Comparison of ENCODE assay signal across 16 cellular contexts in the genomic region with DNA sequence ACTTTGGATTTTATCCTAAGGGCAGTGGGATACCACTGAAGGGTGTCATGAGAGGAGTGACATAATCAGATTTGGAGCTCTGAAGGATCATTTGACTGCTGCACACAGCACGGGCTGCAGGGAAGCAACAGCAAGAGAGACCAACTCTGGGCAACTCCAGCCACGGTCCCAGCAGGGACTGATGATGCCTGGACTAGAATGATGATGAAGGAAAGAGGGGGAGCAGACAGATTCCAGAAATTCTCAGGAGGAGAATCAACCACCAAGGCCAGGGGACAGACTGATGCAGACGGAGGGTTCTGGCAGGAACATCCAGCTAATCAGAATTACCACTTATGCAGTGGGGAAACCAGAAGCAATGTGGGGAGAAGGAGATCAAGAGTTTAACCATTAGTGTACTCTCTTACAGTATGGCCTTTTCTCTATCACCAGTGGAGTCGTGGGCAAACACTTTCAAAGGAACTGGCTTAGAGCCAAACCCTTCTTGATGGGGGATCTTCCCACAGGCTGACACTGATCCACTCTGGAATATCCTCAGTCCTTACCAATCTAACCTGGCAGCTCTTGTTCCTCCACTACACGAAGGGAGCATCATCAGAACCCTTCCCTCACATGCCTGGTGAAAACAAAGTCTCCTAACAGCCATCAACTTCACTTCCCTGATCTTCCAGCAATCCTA. TPM values are rescaled to one million over a fixed set of nuclear protein-coding genes. Genes with fewer than 3 reads are reported as not detected.
DNase-seq lines count a peak whose midpoint lies in the region; ATAC-seq and TF ChIP-seq lines count a peak whose summit lies in the region.
"Had no signal": no experiment of that assay in that cellular context is flagged by ENCODE, and none has a peak within 500 bp of the region (broad histone marks: within the 10 kb centered on the region; RNA-seq: fewer than 3 reads in every experiment).

No MANE protein-coding gene starts in this region.

- no peaks in the 10 kb centered on the region for H3K9me3 Mint-ChIP-seq in activated T-cell treated with anti-CD3 and anti-CD28 coated beads, Interleukin-2, amount 50 U/mL, for 4 hours
- H3K9me3 Mint-ChIP-seq: memory B cell; T-helper 1 cell treated with Interleukin-12 subunit alpha and Interleukin-12 subunit beta and Interleukin-4 antibody, amounts not matched to agents 30 μg/mL and 1 μg/mL, for 36 hours had no signal

- H3K9me3 ChIP-seq in OCI-LY7 (ENCODE audit: low read length) = no peaks in the 10 kb centered on the region
- H3K9me3 ChIP-seq in mammary epithelial cell (replicated peaks; ENCODE audit: insufficient read depth, low read length) = no peaks in the 10 kb centered on the region
- no peaks in the 10 kb centered on the region for H3K9me3 ChIP-seq in prostate gland
- H3K9me3 ChIP-seq: colonic mucosa, upper lobe of left lung had no signal

- no peaks in the 10 kb centered on the region for H3K27me3 Mint-ChIP-seq in activated T-cell treated with anti-CD3 and anti-CD28 coated beads, Interleukin-2, amount 50 U/mL, for 4 hours (ENCODE audit: low read depth)
- H3K27me3 Mint-ChIP-seq: memory B cell had no signal

- no peak for DNase-seq in activated T-cell treated with anti-CD3 and anti-CD28 coated beads, Interleukin-2, amount 50 U/mL, for 4 hours
- no peak for DNase-seq in activated T-cell treated with anti-CD3 and anti-CD28 coated beads, Interleukin-2, amount 50 U/mL, for 48 hours
- DNase-seq in OCI-LY7 (ENCODE audit: low spot score) (no peak), mammary epithelial cell (no peak), prostate gland (ENCODE audit: low spot score) (no peak), nucleus accumbens (lab: John Stamatoyannopoulos, UW) (no peak), cerebellum (ENCODE audit: low spot score) (no peak)
- DNase-seq in activated CD4-positive, alpha-beta T cell treated with anti-CD3 and anti-CD28 coated beads for 4 hours = no peak
- DNase-seq: activated gamma-delta T cell treated with Interleukin-2 at 50 U/mL for 16 hours, colonic mucosa, NCI-H1092 treated with DMSO at 0.1 percent for 48 hours, NCI-H446 treated with DMSO at 0.1 percent for 48 hours, upper lobe of left lung had no signal

- dilution Hi-C loops in mammary epithelial cell (cut with HindIII; ENCODE audit: low sequenced_read_pairs) = no loop called here

- no peak for TF ChIP-seq POLR2A in prostate gland (IDR thresholded peaks at IDR 0.05)

- H3K4me3 Mint-ChIP-seq in activated T-cell treated with anti-CD3 and anti-CD28 coated beads, Interleukin-2, amount 50 U/mL, for 4 hours = peak overlapping the region; percentile 16
- H3K4me3 Mint-ChIP-seq: memory B cell; T-helper 1 cell treated with Interleukin-12 subunit alpha and Interleukin-12 subunit beta and Interleukin-4 antibody, amounts not matched to agents 30 μg/mL and 1 μg/mL, for 36 hours had no signal

- in situ Hi-C loops in mammary epithelial cell (cut with MboI; ENCODE audit: low sequenced_read_pairs in 2 of 2) = loop anchor here in 1 of 2 donors (25.0 kb wide), 1 partner anchor 348 kb away; a partner anchor contains a TSS

- no TSS peak for BruUV-seq in OCI-LY7 (replicated peaks; lab: Mats Ljungman, UMichigan)
- BruUV-seq in mammary epithelial cell (replicated peaks; lab: Mats Ljungman, UMichigan) = no TSS peak

- H4K20me1 ChIP-seq in OCI-LY7 (ENCODE audit: insufficient read depth, low read length) (peaks cover 7% of the 10 kb centered on the region; the same call in 1 of the 2 replicates), mammary epithelial cell (ENCODE audit: insufficient read depth, low read length) (no peaks in the 10 kb centered on the region)

- H3K36me3 Mint-ChIP-seq in activated T-cell treated with anti-CD3 and anti-CD28 coated beads, Interleukin-2, amount 50 U/mL, for 4 hours (ENCODE audit: insufficient read depth) = peaks cover 34% of the 10 kb centered on the region

- H3K79me2 ChIP-seq in OCI-LY7 (ENCODE audit: insufficient read depth, low read depth, low read length) (peaks cover 62% of the 10 kb centered on the region), mammary epithelial cell (ENCODE audit: insufficient read depth, low read length) (peaks cover 77% of the 10 kb centered on the region)

- H3K27ac ChIP-seq in OCI-LY7 (ENCODE audit: low read depth, low read length, poor library complexity, severe bottlenecking) (no peak overlapping the region), mammary epithelial cell (ENCODE audit: insufficient read depth, low read depth, low read length) (no peak overlapping the region), prostate gland (peak overlapping the region; percentile 21 to 91)
- H3K27ac ChIP-seq: colonic mucosa, upper lobe of left lung had no signal

- no peak overlapping the region for H3K4me3 ChIP-seq in OCI-LY7 (ENCODE audit: low read depth, low read length, poor library complexity, severe bottlenecking)
- H3K4me3 ChIP-seq in mammary epithelial cell (replicated peaks in 1 of 3; ENCODE audit: insufficient read depth in 1 of 3, low read depth in 2 of 3, low read length in 3 of 3) = no peak overlapping the region
- no peak overlapping the region for H3K4me3 ChIP-seq in prostate gland
- H3K4me3 ChIP-seq: colonic mucosa, upper lobe of left lung had no signal

- H3K4me1 Mint-ChIP-seq in activated T-cell treated with anti-CD3 and anti-CD28 coated beads, Interleukin-2, amount 50 U/mL, for 4 hours (ENCODE audit: low read depth) = peaks cover 55% of the 10 kb centered on the region

- H3K27me3 ChIP-seq in mammary epithelial cell (ENCODE audit: insufficient read depth, low read length) (no peaks in the 10 kb centered on the region), prostate gland (replicated peaks; ENCODE audit: insufficient read depth) (no peaks in the 10 kb centered on the region)
- H3K27me3 ChIP-seq: colonic mucosa, upper lobe of left lung had no signal

- H3K36me3 ChIP-seq in OCI-LY7 (ENCODE audit: insufficient read depth, low read length) (peaks cover 46% of the 10 kb centered on the region), mammary epithelial cell (ENCODE audit: insufficient read depth, low read length) (peaks cover 6% of the 10 kb centered on the region), prostate gland (no peaks in the 10 kb centered on the region)
- H3K36me3 ChIP-seq: colonic mucosa had no signal

- no peak overlapping the region for H2AFZ ChIP-seq in OCI-LY7 (ENCODE audit: low read length)
- no peak overlapping the region for H2AFZ ChIP-seq in mammary epithelial cell (ENCODE audit: low read depth, low read length)

- 42% methylated on average over 5 of the region's 5 CpGs for WGBS in mammary epithelial cell (ENCODE audit: low coverage, missing lambda C conversion rate)
- 62% methylated on average over 5 of the region's 5 CpGs for WGBS in prostate gland

- no peak overlapping the region for H3K9ac ChIP-seq in mammary epithelial cell (ENCODE audit: insufficient read depth, low read length)

- no peaks in the 10 kb centered on the region for H3K9me2 ChIP-seq in OCI-LY7 (ENCODE audit: insufficient read depth, low read length)

- peaks cover 39% of the 10 kb centered on the region for H3K4me1 ChIP-seq in OCI-LY7 (ENCODE audit: insufficient read depth, low read length, poor library complexity, severe bottlenecking)
- H3K4me1 ChIP-seq in mammary epithelial cell (ENCODE audit: insufficient read depth, low read length) = peaks cover 49% of the 10 kb centered on the region
- H3K4me1 ChIP-seq in prostate gland (replicated peaks) = peaks cover 11% of the 10 kb centered on the region

- H3K4me2 ChIP-seq in OCI-LY7 (ENCODE audit: low read length) = peak overlapping the region; percentile 59
- H3K4me2 ChIP-seq in mammary epithelial cell (ENCODE audit: insufficient read depth, low read depth, low read length) = peak overlapping the region; percentile 6

- CTCF ChIA-PET in OCI-LY7 (lab: Charles Lee; ENCODE audit: unreplicated experiment) (no interaction called here), mammary epithelial cell (lab: Charles Lee; ENCODE audit: low non-redundant PET) (no interaction called here)

- POLR2A ChIA-PET in OCI-LY7 (lab: Charles Lee) = interaction anchor here (1.2 kb wide), 1 partner anchor 179 kb away, joined by 3 read pairs; no protein-coding TSS in a partner anchor

- no peak for TF ChIP-seq CTCF in OCI-LY7 (conservative IDR thresholded peaks at IDR 0.05; ENCODE audit: low read length)
- TF ChIP-seq CTCF in mammary epithelial cell (conservative IDR thresholded peaks at IDR 0.05 in 1 of 2, IDR thresholded peaks at IDR 0.05 in 1 of 2; ENCODE audit: extremely low read depth in 1 of 2, insufficient read depth in 1 of 2, low read depth in 1 of 2, low read length in 2 of 2) = no peak
- TF ChIP-seq CTCF in prostate gland (IDR thresholded peaks at IDR 0.05) = no peak

- intact Hi-C loops in OCI-LY7 (cut with micrococcal nuclease; ENCODE audit: unreplicated experiment) = loop anchor here (5.0 kb wide), 1 partner anchor 383 kb away; a partner anchor contains a TSS
- intact Hi-C loops in mammary epithelial cell (cut with micrococcal nuclease) = no loop called here
- intact Hi-C loops in prostate gland (cut with DNase I) = no loop called here

- no peak for ATAC-seq in activated T-cell treated with anti-CD3 and anti-CD28 coated beads, Interleukin-2, amount 50 U/mL, for 4 hours

RNA-seq across cellular contexts. Expression of a gene that starts 3.3 kb away (rescaled TPM):
- total RNA-seq in activated T-cell treated with anti-CD3 and anti-CD28 coated beads, Interleukin-2, amount 50 U/mL, for 4 hours = 10 to 100 TPM; 46.2 to 54.5 (median 53.7) TPM
- 19.4 and 20.8 TPM in 2 replicates for total RNA-seq in OCI-LY7 (2014; rRNA removed; shearing (Covaris generic))
- total RNA-seq in OCI-LY7 (2022) (23.4 and 25.4 TPM in 2 replicates), mammary epithelial cell (10 to 100 TPM; 32.2 to 36.4 TPM), prostate gland (10 to 100 TPM; 33.4 to 41.4 TPM), cerebellum (20.6 TPM)
- polyA plus RNA-seq in mammary epithelial cell = 12.5 TPM
- polyA minus RNA-seq in mammary epithelial cell = 44.7 TPM

RNA-seq across cellular contexts. Expression of a gene that starts 23.0 kb away (rescaled TPM):
- total RNA-seq in activated T-cell treated with anti-CD3 and anti-CD28 coated beads, Interleukin-2, amount 50 U/mL, for 4 hours = 10 to 100 TPM; 12.8 to 15.3 (median 14.7) TPM
- total RNA-seq in OCI-LY7 (2014; rRNA removed; shearing (Covaris generic)) = not detected in 2 replicates
- not detected in 2 replicates for total RNA-seq in OCI-LY7 (2022)
- 10 to 100 TPM; 11.7 to 28.4 TPM for total RNA-seq in mammary epithelial cell
- 22.2 TPM for polyA plus RNA-seq in mammary epithelial cell
- 5.7 TPM for polyA minus RNA-seq in mammary epithelial cell
- total RNA-seq in prostate gland = 10 to 100 TPM; 45.7 to 48.6 TPM
- 7.6 TPM for total RNA-seq in cerebellum
- total RNA-seq: progenitor cell of endocrine pancreas had no signal

Comparison
In these comparisons a context has a peak if more than half of its experiments do, and no peak if none do; other contexts are left out.
1. H3K27ac ChIP-seq: peak in prostate gland (2 of 2); none in OCI-LY7 (single experiment) and mammary epithelial cell (single experiment).